Comparison of ENCODE assay signal across 1 cellular context in genomic region chr3:27360113-27361078, GRCh38.
TF ChIP-seq lines count a peak whose summit lies in the region.

No MANE protein-coding gene starts in this region.

TF ChIP-seq in HepG2, 621 proteins besides CTCF, POLR2A, EP300 and RAD21 (continued from another document and continues in another):
- TF ChIP-seq CSRNP2 (CRISPR knock-in tag; conservative IDR thresholded peaks at IDR 0.05; ENCODE audit: low read depth) (no peak), CEBPB (IDR thresholded peaks at IDR 0.05; ENCODE audit: borderline replicate concordance, low read depth, low read length) (peak; percentile 89), ZNF776 (CRISPR knock-in tag; IDR thresholded peaks at IDR 0.05) (no peak), ZNF792 (CRISPR knock-in tag; IDR thresholded peaks at IDR 0.05) (peak; percentile 87), PLSCR1 (CRISPR knock-in tag; IDR thresholded peaks at IDR 0.05; ENCODE audit: borderline replicate concordance) (no peak), ZNF44 (CRISPR knock-in tag; IDR thresholded peaks at IDR 0.05) (no peak), ZNF724P (CRISPR knock-in tag; IDR thresholded peaks at IDR 0.05; ENCODE audit: borderline replicate concordance) (no peak), ISX (CRISPR knock-in tag; conservative IDR thresholded peaks at IDR 0.05) (no peak), ZNF3 (CRISPR knock-in tag; IDR thresholded peaks at IDR 0.05) (peak; percentile 74; the same call in 1 of the 2 replicates), ZNF569 (CRISPR knock-in tag; IDR thresholded peaks at IDR 0.05; ENCODE audit: borderline replicate concordance) (peak; percentile 59; the same call in 1 of the 2 replicates), DRAP1 (CRISPR knock-in tag; IDR thresholded peaks at IDR 0.05) (peak; percentile 54), PATZ1 (CRISPR knock-in tag; IDR thresholded peaks at IDR 0.05) (peak; percentile 82), SALL2 (CRISPR knock-in tag; IDR thresholded peaks at IDR 0.05) (peak; percentile 95), TP53 (CRISPR knock-in tag; conservative IDR thresholded peaks at IDR 0.05) (peak; percentile 82), KAT2B (IDR thresholded peaks at IDR 0.05; ENCODE audit: borderline replicate concordance, low read depth, low read length) (no peak), NRL (CRISPR knock-in tag; IDR thresholded peaks at IDR 0.05; ENCODE audit: borderline replicate concordance) (no peak), MEF2D (CRISPR knock-in tag; IDR thresholded peaks at IDR 0.05) (peak; percentile 95), SIX4 (CRISPR knock-in tag; IDR thresholded peaks at IDR 0.05) (peak; percentile 79; the same call in 1 of the 2 replicates), KMT2A (CRISPR knock-in tag; IDR thresholded peaks at IDR 0.05) (peak; percentile 65; the same call in 1 of the 2 replicates), ATM (IDR thresholded peaks at IDR 0.05; ENCODE audit: borderline replicate concordance) (peak; percentile 100), ZNF598 (CRISPR knock-in tag; IDR thresholded peaks at IDR 0.05; ENCODE audit: borderline replicate concordance) (no peak), KLF6 (CRISPR knock-in tag; IDR thresholded peaks at IDR 0.05) (peak; percentile 78; the same call in 1 of the 2 replicates), SAFB2 (CRISPR knock-in tag; IDR thresholded peaks at IDR 0.05; ENCODE audit: borderline replicate concordance, low read depth) (no peak; the same call in 1 of the 2 replicates), ZNF296 (CRISPR knock-in tag; conservative IDR thresholded peaks at IDR 0.05) (no peak), KLF16 (CRISPR knock-in tag; IDR thresholded peaks at IDR 0.05) (peak in 1 of 2 experiments; percentile 96; a peak in 2 of 4 replicates), ELF4 (CRISPR knock-in tag; IDR thresholded peaks at IDR 0.05; ENCODE audit: borderline replicate concordance) (peak; percentile 74; the same call in 1 of the 2 replicates), POGZ (CRISPR knock-in tag; IDR thresholded peaks at IDR 0.05) (peak; percentile 91), FOXJ3 (CRISPR knock-in tag; IDR thresholded peaks at IDR 0.05; ENCODE audit: borderline replicate concordance) (peak; percentile 100), MTA1 (CRISPR knock-in tag; IDR thresholded peaks at IDR 0.05; ENCODE audit: borderline replicate concordance) (no peak), GABPA (IDR thresholded peaks at IDR 0.05; ENCODE audit: low read depth, low read length) (no peak), GABPA (CRISPR knock-in tag; IDR thresholded peaks at IDR 0.05; ENCODE audit: low read depth) (no peak; the same call in 1 of the 2 replicates), XRCC5 (optimal IDR thresholded peaks at IDR 0.05; ENCODE audit: low read length) (no peak), SALL1 (CRISPR knock-in tag; IDR thresholded peaks at IDR 0.05) (peak; percentile 100), NR0B2 (CRISPR knock-in tag; IDR thresholded peaks at IDR 0.05) (no peak), SCMH1 (CRISPR knock-in tag; IDR thresholded peaks at IDR 0.05; ENCODE audit: borderline replicate concordance) (no peak), MLLT10 (CRISPR knock-in tag; IDR thresholded peaks at IDR 0.05) (no peak), ZNF263 (CRISPR knock-in tag; IDR thresholded peaks at IDR 0.05) (peak; percentile 31; the same call in 1 of the 2 replicates), PRPF4 (IDR thresholded peaks at IDR 0.05; ENCODE audit: low read depth, low read length, poor library complexity, severe bottlenecking) (no peak), ZNF256 (CRISPR knock-in tag; conservative IDR thresholded peaks at IDR 0.05) (no peak; the same call in 1 of the 2 replicates), MYC (CRISPR knock-in tag; IDR thresholded peaks at IDR 0.05; ENCODE audit: borderline replicate concordance) (no peak), GATAD1 (CRISPR knock-in tag; IDR thresholded peaks at IDR 0.05) (peak; percentile 78), PBX2 (CRISPR knock-in tag; IDR thresholded peaks at IDR 0.05) (no peak; the same call in 1 of the 2 replicates), HNRNPLL (IDR thresholded peaks at IDR 0.05; ENCODE audit: low read depth, low read length, poor library complexity, severe bottlenecking) (no peak)
- TF ChIP-seq, protein P1, sequence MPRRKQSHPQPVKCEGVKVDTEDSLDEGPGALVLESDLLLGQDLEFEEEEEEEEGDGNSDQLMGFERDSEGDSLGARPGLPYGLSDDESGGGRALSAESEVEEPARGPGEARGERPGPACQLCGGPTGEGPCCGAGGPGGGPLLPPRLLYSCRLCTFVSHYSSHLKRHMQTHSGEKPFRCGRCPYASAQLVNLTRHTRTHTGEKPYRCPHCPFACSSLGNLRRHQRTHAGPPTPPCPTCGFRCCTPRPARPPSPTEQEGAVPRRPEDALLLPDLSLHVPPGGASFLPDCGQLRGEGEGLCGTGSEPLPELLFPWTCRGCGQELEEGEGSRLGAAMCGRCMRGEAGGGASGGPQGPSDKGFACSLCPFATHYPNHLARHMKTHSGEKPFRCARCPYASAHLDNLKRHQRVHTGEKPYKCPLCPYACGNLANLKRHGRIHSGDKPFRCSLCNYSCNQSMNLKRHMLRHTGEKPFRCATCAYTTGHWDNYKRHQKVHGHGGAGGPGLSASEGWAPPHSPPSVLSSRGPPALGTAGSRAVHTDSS (CRISPR knock-in tag; conservative IDR thresholded peaks at IDR 0.05): no peak
- TF ChIP-seq, protein P2, sequence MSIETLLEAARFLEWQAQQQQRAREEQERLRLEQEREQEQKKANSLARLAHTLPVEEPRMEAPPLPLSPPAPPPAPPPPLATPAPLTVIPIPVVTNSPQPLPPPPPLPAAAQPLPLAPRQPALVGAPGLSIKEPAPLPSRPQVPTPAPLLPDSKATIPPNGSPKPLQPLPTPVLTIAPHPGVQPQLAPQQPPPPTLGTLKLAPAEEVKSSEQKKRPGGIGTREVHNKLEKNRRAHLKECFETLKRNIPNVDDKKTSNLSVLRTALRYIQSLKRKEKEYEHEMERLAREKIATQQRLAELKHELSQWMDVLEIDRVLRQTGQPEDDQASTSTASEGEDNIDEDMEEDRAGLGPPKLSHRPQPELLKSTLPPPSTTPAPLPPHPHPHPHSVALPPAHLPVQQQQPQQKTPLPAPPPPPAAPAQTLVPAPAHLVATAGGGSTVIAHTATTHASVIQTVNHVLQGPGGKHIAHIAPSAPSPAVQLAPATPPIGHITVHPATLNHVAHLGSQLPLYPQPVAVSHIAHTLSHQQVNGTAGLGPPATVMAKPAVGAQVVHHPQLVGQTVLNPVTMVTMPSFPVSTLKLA (IDR thresholded peaks at IDR 0.05): peak; percentile 50
- TF ChIP-seq, protein P3, sequence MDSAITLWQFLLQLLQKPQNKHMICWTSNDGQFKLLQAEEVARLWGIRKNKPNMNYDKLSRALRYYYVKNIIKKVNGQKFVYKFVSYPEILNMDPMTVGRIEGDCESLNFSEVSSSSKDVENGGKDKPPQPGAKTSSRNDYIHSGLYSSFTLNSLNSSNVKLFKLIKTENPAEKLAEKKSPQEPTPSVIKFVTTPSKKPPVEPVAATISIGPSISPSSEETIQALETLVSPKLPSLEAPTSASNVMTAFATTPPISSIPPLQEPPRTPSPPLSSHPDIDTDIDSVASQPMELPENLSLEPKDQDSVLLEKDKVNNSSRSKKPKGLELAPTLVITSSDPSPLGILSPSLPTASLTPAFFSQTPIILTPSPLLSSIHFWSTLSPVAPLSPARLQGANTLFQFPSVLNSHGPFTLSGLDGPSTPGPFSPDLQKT (CRISPR knock-in tag; IDR thresholded peaks at IDR 0.05; ENCODE audit: borderline replicate concordance): no peak
- TF ChIP-seq, protein P4, sequence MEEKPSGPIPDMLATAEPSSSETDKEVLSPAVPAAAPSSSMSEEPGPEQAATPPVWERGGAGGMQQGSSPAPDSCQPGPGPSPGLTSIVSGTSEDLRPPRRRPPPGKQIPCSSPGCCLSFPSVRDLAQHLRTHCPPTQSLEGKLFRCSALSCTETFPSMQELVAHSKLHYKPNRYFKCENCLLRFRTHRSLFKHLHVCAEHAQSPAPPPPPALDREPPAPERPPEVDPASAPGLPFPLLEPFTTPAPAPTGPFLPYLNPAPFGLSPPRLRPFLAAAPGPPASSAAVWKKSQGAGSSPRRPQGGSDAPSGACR (CRISPR knock-in tag; IDR thresholded peaks at IDR 0.05): peak; percentile 97
- TF ChIP-seq, protein P5, sequence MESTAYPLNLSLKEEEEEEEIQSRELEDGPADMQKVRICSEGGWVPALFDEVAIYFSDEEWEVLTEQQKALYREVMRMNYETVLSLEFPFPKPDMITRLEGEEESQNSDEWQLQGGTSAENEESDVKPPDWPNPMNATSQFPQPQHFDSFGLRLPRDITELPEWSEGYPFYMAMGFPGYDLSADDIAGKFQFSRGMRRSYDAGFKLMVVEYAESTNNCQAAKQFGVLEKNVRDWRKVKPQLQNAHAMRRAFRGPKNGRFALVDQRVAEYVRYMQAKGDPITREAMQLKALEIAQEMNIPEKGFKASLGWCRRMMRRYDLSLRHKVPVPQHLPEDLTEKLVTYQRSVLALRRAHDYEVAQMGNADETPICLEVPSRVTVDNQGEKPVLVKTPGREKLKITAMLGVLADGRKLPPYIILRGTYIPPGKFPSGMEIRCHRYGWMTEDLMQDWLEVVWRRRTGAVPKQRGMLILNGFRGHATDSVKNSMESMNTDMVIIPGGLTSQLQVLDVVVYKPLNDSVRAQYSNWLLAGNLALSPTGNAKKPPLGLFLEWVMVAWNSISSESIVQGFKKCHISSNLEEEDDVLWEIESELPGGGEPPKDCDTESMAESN (CRISPR knock-in tag; conservative IDR thresholded peaks at IDR 0.05): peak; percentile 31; the same call in 1 of the 2 replicates
- TF ChIP-seq, protein P6, sequence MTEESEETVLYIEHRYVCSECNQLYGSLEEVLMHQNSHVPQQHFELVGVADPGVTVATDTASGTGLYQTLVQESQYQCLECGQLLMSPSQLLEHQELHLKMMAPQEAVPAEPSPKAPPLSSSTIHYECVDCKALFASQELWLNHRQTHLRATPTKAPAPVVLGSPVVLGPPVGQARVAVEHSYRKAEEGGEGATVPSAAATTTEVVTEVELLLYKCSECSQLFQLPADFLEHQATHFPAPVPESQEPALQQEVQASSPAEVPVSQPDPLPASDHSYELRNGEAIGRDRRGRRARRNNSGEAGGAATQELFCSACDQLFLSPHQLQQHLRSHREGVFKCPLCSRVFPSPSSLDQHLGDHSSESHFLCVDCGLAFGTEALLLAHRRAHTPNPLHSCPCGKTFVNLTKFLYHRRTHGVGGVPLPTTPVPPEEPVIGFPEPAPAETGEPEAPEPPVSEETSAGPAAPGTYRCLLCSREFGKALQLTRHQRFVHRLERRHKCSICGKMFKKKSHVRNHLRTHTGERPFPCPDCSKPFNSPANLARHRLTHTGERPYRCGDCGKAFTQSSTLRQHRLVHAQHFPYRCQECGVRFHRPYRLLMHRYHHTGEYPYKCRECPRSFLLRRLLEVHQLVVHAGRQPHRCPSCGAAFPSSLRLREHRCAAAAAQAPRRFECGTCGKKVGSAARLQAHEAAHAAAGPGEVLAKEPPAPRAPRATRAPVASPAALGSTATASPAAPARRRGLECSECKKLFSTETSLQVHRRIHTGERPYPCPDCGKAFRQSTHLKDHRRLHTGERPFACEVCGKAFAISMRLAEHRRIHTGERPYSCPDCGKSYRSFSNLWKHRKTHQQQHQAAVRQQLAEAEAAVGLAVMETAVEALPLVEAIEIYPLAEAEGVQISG (CRISPR knock-in tag; IDR thresholded peaks at IDR 0.05): peak; percentile 82
